19 cellular contexts compared by ENCODE assay signal in the genomic region with DNA sequence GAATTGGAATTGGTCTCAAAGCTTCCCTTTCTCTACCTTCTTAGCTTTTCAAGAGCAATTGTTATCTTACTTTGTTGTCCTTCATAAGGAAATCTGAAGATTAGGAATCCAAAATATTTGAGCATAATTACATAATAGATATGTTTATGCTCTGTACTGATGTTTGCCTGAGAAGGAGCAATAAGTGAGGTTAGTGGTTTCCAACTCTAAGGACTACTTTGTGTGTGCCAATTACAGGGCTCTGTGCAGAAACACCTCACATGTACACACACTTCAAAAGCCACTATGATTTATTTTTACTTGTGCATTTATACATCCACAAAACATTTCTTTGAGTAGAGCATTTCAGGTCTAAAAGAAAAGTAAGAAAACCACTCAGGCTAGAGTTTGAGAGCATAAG. TPM values are rescaled to one million over a fixed set of nuclear protein-coding genes. Genes with fewer than 3 reads are reported as not detected.
A peak's percentile ranks its signal among the peaks of the same experiment; 100 is the strongest.
DNase-seq lines count a peak whose midpoint lies in the region; ATAC-seq and TF ChIP-seq lines count a peak whose summit lies in the region.
"Had no signal": no experiment of that assay in that cellular context is flagged by ENCODE, and none has a peak within 500 bp of the region (broad histone marks: within the 10 kb centered on the region; RNA-seq: fewer than 3 reads in every experiment).

No MANE protein-coding gene starts in this region.

- no peaks in the 10 kb centered on the region for H3K36me3 Mint-ChIP-seq in stimulated activated memory B cell treated with anti-CD40 and anti-IgM and Interleukin-4, amounts not matched to agents 10 μg/mL and 1 μg/mL and 100 μg/mL, for 72 hours
- no peaks in the 10 kb centered on the region for H3K36me3 Mint-ChIP-seq in activated CD8-positive, alpha-beta memory T cell treated with anti-CD3 and anti-CD28 coated beads, Interleukin-2, amount 10 ng/mL, durations not matched to agents 7 days and 5 days
- no peaks in the 10 kb centered on the region for H3K36me3 Mint-ChIP-seq in activated naive CD8-positive, alpha-beta T cell treated with anti-CD3 and anti-CD28 coated beads for 36 hours
- H3K36me3 Mint-ChIP-seq: CD8-positive, alpha-beta memory T cell had no signal

- intact Hi-C loops in adrenal gland (cut with DNase I) = no loop called here

- TF ChIP-seq CTCF in SU-DHL-6 (IDR thresholded peaks at IDR 0.05; ENCODE audit: insufficient read depth, low read length, poor library complexity, severe bottlenecking) (no peak), adrenal gland (IDR thresholded peaks at IDR 0.05) (no peak)

- peaks cover 13% of the 10 kb centered on the region for H3K4me1 Mint-ChIP-seq in stimulated activated memory B cell treated with anti-CD40 and anti-IgM and Interleukin-4, amounts not matched to agents 10 μg/mL and 1 μg/mL and 100 μg/mL, for 72 hours
- H3K4me1 Mint-ChIP-seq in activated CD8-positive, alpha-beta memory T cell treated with anti-CD3 and anti-CD28 coated beads, Interleukin-2, amount 10 ng/mL, durations not matched to agents 7 days and 5 days = no peaks in the 10 kb centered on the region
- H3K4me1 Mint-ChIP-seq in activated naive CD8-positive, alpha-beta T cell treated with anti-CD3 and anti-CD28 coated beads for 36 hours = no peaks in the 10 kb centered on the region
- H3K4me1 Mint-ChIP-seq: CD8-positive, alpha-beta memory T cell had no signal

- no peak overlapping the region for H3K4me3 Mint-ChIP-seq in stimulated activated memory B cell treated with anti-CD40 and anti-IgM and Interleukin-4, amounts not matched to agents 10 μg/mL and 1 μg/mL and 100 μg/mL, for 72 hours
- no peak overlapping the region for H3K4me3 Mint-ChIP-seq in activated CD8-positive, alpha-beta memory T cell treated with anti-CD3 and anti-CD28 coated beads, Interleukin-2, amount 10 ng/mL, durations not matched to agents 7 days and 5 days
- no peak overlapping the region for H3K4me3 Mint-ChIP-seq in activated naive CD8-positive, alpha-beta T cell treated with anti-CD3 and anti-CD28 coated beads for 36 hours
- H3K4me3 Mint-ChIP-seq: CD8-positive, alpha-beta memory T cell had no signal

- H3F3A ChIP-seq in SU-DHL-6 (ENCODE audit: insufficient read depth) = no peaks in the 10 kb centered on the region

- TF ChIP-seq POLR2A in adrenal gland (IDR thresholded peaks at IDR 0.05) = no peak

- no peak overlapping the region for H3K9ac ChIP-seq in BLaER1 treated with 17β-estradiol and CSF1 and Interleukin-3, amounts not matched to agents 10 nM and 100 nM
- no peak overlapping the region for H3K9ac ChIP-seq in SU-DHL-6 (ENCODE audit: low read length)

- no peaks in the 10 kb centered on the region for H3K27me3 Mint-ChIP-seq in stimulated activated memory B cell treated with anti-CD40 and anti-IgM and Interleukin-4, amounts not matched to agents 10 μg/mL and 1 μg/mL and 100 μg/mL, for 72 hours
- H3K27me3 Mint-ChIP-seq in activated CD8-positive, alpha-beta memory T cell treated with anti-CD3 and anti-CD28 coated beads, Interleukin-2, amount 10 ng/mL, durations not matched to agents 7 days and 5 days = no peaks in the 10 kb centered on the region
- H3K27me3 Mint-ChIP-seq in activated naive CD8-positive, alpha-beta T cell treated with anti-CD3 and anti-CD28 coated beads for 36 hours = no peaks in the 10 kb centered on the region

- H3K4me2 ChIP-seq in BLaER1 treated with 17β-estradiol and CSF1 and Interleukin-3, amounts not matched to agents 10 nM and 100 nM = peak overlapping the region in 8 of 11 experiments; percentile 11 to 65 (median 28); a peak in 7 of 22 replicates
- H3K4me2 ChIP-seq in SU-DHL-6 (ENCODE audit: low read depth, low read length, poor library complexity, severe bottlenecking) = no peak overlapping the region
- H3K4me2 ChIP-seq: PC-9 had no signal

- H3K9me3 Mint-ChIP-seq in stimulated activated memory B cell treated with anti-CD40 and anti-IgM and Interleukin-4, amounts not matched to agents 10 μg/mL and 1 μg/mL and 100 μg/mL, for 72 hours = peaks cover 4% of the 10 kb centered on the region
- no peaks in the 10 kb centered on the region for H3K9me3 Mint-ChIP-seq in activated CD8-positive, alpha-beta memory T cell treated with anti-CD3 and anti-CD28 coated beads, Interleukin-2, amount 10 ng/mL, durations not matched to agents 7 days and 5 days (ENCODE audit: low read depth)
- H3K9me3 Mint-ChIP-seq in activated naive CD8-positive, alpha-beta T cell treated with anti-CD3 and anti-CD28 coated beads for 36 hours = no peaks in the 10 kb centered on the region

- ATAC-seq in stimulated activated memory B cell treated with anti-CD40 and anti-IgM and Interleukin-4, amounts not matched to agents 10 μg/mL and 1 μg/mL and 100 μg/mL, for 72 hours = no peak
- no peak for ATAC-seq in activated CD8-positive, alpha-beta memory T cell treated with anti-CD3 and anti-CD28 coated beads, Interleukin-2, amount 10 ng/mL, durations not matched to agents 7 days and 5 days

- peaks cover 5 to 17% (median 11%) of the 10 kb centered on the region in 10 experiments; a peak in 17 of 20 replicates for H3K4me1 ChIP-seq in BLaER1 treated with 17β-estradiol and CSF1 and Interleukin-3, amounts not matched to agents 10 nM and 100 nM
- H3K4me1 ChIP-seq in adrenal gland (replicated peaks in 1 of 2) = no peaks in the 10 kb centered on the region
- H3K4me1 ChIP-seq: BE2C, HAP-1 had no signal

- H3K4me3 ChIP-seq in BLaER1 treated with 17β-estradiol and CSF1 and Interleukin-3, amounts not matched to agents 10 nM and 100 nM = no peak overlapping the region
- H3K4me3 ChIP-seq in SU-DHL-6 (ENCODE audit: insufficient read depth, low read length, poor library complexity, severe bottlenecking) (no peak overlapping the region), adrenal gland (no peak overlapping the region)
- H3K4me3 ChIP-seq: HAP-1, PC-9 had no signal

- POLR2A ChIA-PET in HEK293T (lab: Yijun Ruan, JAX) = no interaction called here

- DNase-seq in iris pigment epithelial cell (ENCODE audit: low read depth) (peak; percentile 62), adrenal gland (no peak), HEK293T (ENCODE audit: extremely low spot score) (no peak)
- no peak for DNase-seq in activated CD8-positive, alpha-beta memory T cell treated with anti-CD3 and anti-CD28 coated beads, Interleukin-2, amount 10 ng/mL, durations not matched to agents 7 days and 5 days
- DNase-seq in activated naive CD8-positive, alpha-beta T cell treated with anti-CD3 and anti-CD28 coated beads for 36 hours = no peak
- DNase-seq: BE2C; CD8-positive, alpha-beta memory T cell; EL; NCI-H1436 treated with DMSO at 0.1 percent for 48 hours; NCI-H2081; NCI-H2227 treated with DMSO at 0.1 percent for 48 hours; NCI-H526 treated with DMSO at 0.1 percent for 48 hours; NK-92 treated with Interleukin-12 subunit alpha and Interleukin-12 subunit beta, amount 100 ng/mL, for 24 hours; PC-9 had no signal

- H2AFZ ChIP-seq in SU-DHL-6 (ENCODE audit: low read depth, low read length, severe bottlenecking) = no peak overlapping the region
- H2AFZ ChIP-seq: PC-9 had no signal

- no peaks in the 10 kb centered on the region for H3K27me3 ChIP-seq in BLaER1 treated with 17β-estradiol and CSF1 and Interleukin-3, amounts not matched to agents 10 nM and 100 nM
- H3K27me3 ChIP-seq in SU-DHL-6 (ENCODE audit: low read length) (no peaks in the 10 kb centered on the region), adrenal gland (no peaks in the 10 kb centered on the region)
- H3K27me3 ChIP-seq: BE2C had no signal

- no peaks in the 10 kb centered on the region for H4K20me1 ChIP-seq in BLaER1 treated with 17β-estradiol and CSF1 and Interleukin-3, amounts not matched to agents 10 nM and 100 nM
- no peaks in the 10 kb centered on the region for H4K20me1 ChIP-seq in SU-DHL-6 (ENCODE audit: low read depth, low read length)

- H3K79me2 ChIP-seq in SU-DHL-6 (ENCODE audit: insufficient read depth, low read length) = peaks cover 6% of the 10 kb centered on the region; the same call in 1 of the 2 replicates

- H3K9me2 ChIP-seq in SU-DHL-6 (replicated peaks; ENCODE audit: insufficient read depth, low read length) = no peaks in the 10 kb centered on the region

- H3K27ac ChIP-seq in BLaER1 treated with 17β-estradiol and CSF1 and Interleukin-3, amounts not matched to agents 10 nM and 100 nM = no peak overlapping the region
- H3K27ac ChIP-seq in SU-DHL-6 (ENCODE audit: low read depth, low read length) (peak overlapping the region; percentile 13; the same call in 1 of the 2 replicates), adrenal gland (no peak overlapping the region)
- H3K27ac ChIP-seq: PC-9 had no signal

- H3K9me3 ChIP-seq in BLaER1 treated with 17β-estradiol and CSF1 and Interleukin-3, amounts not matched to agents 10 nM and 100 nM (replicated peaks in 1 of 11) = peaks cover 0 to 14% (median 5%) of the 10 kb centered on the region in 11 experiments; a peak in 9 of 22 replicates
- H3K9me3 ChIP-seq in SU-DHL-6 (ENCODE audit: insufficient read depth, low read length) (no peaks in the 10 kb centered on the region), adrenal gland (replicated peaks in 1 of 3) (no peaks in the 10 kb centered on the region)
- H3K9me3 ChIP-seq: BE2C, HAP-1 had no signal

- CTCF ChIA-PET in activated CD8-positive, alpha-beta memory T cell treated with anti-CD3 and anti-CD28 coated beads, Interleukin-2, amount 10 ng/mL, durations not matched to agents 7 days and 5 days (lab: Charles Lee) = no interaction called here
- CTCF ChIA-PET in HEK293T (lab: Yijun Ruan, JAX) = no interaction called here

- H3K36me3 ChIP-seq in BLaER1 treated with 17β-estradiol and CSF1 and Interleukin-3, amounts not matched to agents 10 nM and 100 nM = peaks cover 0 to 4% (median 0%) of the 10 kb centered on the region in 11 experiments; a peak in 3 of 22 replicates
- H3K36me3 ChIP-seq in SU-DHL-6 (ENCODE audit: low read length) (peaks cover 43% of the 10 kb centered on the region; the same call in 1 of the 2 replicates), adrenal gland (replicated peaks in 1 of 2) (no peaks in the 10 kb centered on the region)
- H3K36me3 ChIP-seq: BE2C, HAP-1 had no signal

- peak overlapping the region; percentile 34 for H3K27ac Mint-ChIP-seq in stimulated activated memory B cell treated with anti-CD40 and anti-IgM and Interleukin-4, amounts not matched to agents 10 μg/mL and 1 μg/mL and 100 μg/mL, for 72 hours
- no peak overlapping the region for H3K27ac Mint-ChIP-seq in activated CD8-positive, alpha-beta memory T cell treated with anti-CD3 and anti-CD28 coated beads, Interleukin-2, amount 10 ng/mL, durations not matched to agents 7 days and 5 days
- no peak overlapping the region for H3K27ac Mint-ChIP-seq in activated naive CD8-positive, alpha-beta T cell treated with anti-CD3 and anti-CD28 coated beads for 36 hours
- H3K27ac Mint-ChIP-seq: CD8-positive, alpha-beta memory T cell had no signal

TF ChIP-seq in HEK293T, 16 proteins besides CTCF, POLR2A, EP300 and RAD21:
- no peak for TF ChIP-seq ZNF384 (IDR thresholded peaks at IDR 0.05)

RNA-seq across cellular contexts. Expression of a gene that starts 49.9 kb away (rescaled TPM):
- 1 to 10 TPM in 5 of 8 donors, under 1 TPM in 3; 0.28 to 2.2 (median 1.5) TPM for total RNA-seq in adrenal gland
- polyA plus RNA-seq in adrenal gland = 1 to 10 TPM in 1 of 3 donors, under 1 TPM in 2; 0.31 to 5.0 (median 0.88) TPM
- not detected for total RNA-seq in activated CD8-positive, alpha-beta memory T cell treated with anti-CD3 and anti-CD28 coated beads, Interleukin-2, amount 10 ng/mL, durations not matched to agents 7 days and 5 days
- not detected for total RNA-seq in activated naive CD8-positive, alpha-beta T cell treated with anti-CD3 and anti-CD28 coated beads for 36 hours
- total RNA-seq: A673 had no signal
